Comparison of ENCODE assay signal across 8 cellular contexts in the genomic region with DNA sequence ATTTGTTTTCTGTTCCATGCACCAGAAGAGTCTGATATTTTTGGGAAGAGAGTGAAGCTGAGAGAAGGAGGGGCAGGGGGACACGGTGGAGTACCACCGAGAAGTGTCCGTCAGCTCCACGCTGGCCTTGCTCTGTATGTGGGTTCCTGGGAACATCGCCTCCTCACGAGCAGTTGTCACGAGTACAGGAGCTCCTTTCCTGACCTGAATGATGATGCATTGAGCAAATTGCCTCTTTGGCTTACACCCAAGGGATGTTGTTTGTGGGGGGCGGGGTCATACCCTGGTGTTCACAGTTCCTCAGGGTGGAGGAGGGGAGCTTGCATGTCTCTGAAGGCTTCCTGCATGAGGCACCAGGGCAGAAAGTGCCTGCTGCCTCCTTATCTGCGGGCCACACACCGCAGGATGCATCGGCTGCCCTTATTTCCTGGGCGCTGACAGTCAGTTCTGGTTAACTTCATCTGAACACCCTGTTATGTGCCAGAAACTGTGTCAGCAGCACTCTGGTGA. TPM values are rescaled to one million over a fixed set of nuclear protein-coding genes. Genes with fewer than 3 reads are reported as not detected.
A peak's percentile ranks its signal among the peaks of the same experiment; 100 is the strongest.
DNase-seq lines count a peak whose midpoint lies in the region; ATAC-seq and TF ChIP-seq lines count a peak whose summit lies in the region.

No MANE protein-coding gene starts in this region.

- H3K4me2 ChIP-seq in mesendoderm (ENCODE audit: low read length) = no peak overlapping the region

- TF ChIP-seq POLR2A in adrenal gland (IDR thresholded peaks at IDR 0.05) = no peak
- no peak for TF ChIP-seq POLR2A in upper lobe of left lung (IDR thresholded peaks at IDR 0.05)

- no peak overlapping the region for H3K4me3 ChIP-seq in adrenal gland
- H3K4me3 ChIP-seq in mesendoderm (ENCODE audit: low read length) = no peak overlapping the region
- no peak overlapping the region for H3K4me3 ChIP-seq in upper lobe of left lung

- H2BK120ac ChIP-seq in mesendoderm (ENCODE audit: low read depth, low read length) = no peak overlapping the region

- no peak overlapping the region for H3K18ac ChIP-seq in mesendoderm (ENCODE audit: low read length)

- H3K79me1 ChIP-seq in mesendoderm (ENCODE audit: low read length) = no peaks in the 10 kb centered on the region

- H3K36me3 ChIP-seq in adrenal gland (replicated peaks in 1 of 2) (no peaks in the 10 kb centered on the region), mesendoderm (ENCODE audit: control insufficient read depth, insufficient read depth, low read length) (no peaks in the 10 kb centered on the region), upper lobe of left lung (no peaks in the 10 kb centered on the region)

- TF ChIP-seq CTCF in adrenal gland (IDR thresholded peaks at IDR 0.05) = no peak
- TF ChIP-seq CTCF in upper lobe of left lung (IDR thresholded peaks at IDR 0.05) = no peak

- H3K4me1 ChIP-seq in adrenal gland (replicated peaks in 1 of 2) (no peaks in the 10 kb centered on the region), mesendoderm (ENCODE audit: control insufficient read depth, low read depth, low read length) (peaks cover 6% of the 10 kb centered on the region), upper lobe of left lung (peaks cover 18 to 39% (median 34%) of the 10 kb centered on the region in 4 donors)

- H3K27me3 ChIP-seq in adrenal gland (no peaks in the 10 kb centered on the region), mesendoderm (ENCODE audit: insufficient read depth, low read length, poor library complexity) (no peaks in the 10 kb centered on the region), upper lobe of left lung (no peaks in the 10 kb centered on the region)

- no peak overlapping the region for H2BK15ac ChIP-seq in mesendoderm (replicated peaks; ENCODE audit: low read depth)

- intact Hi-C loops in adrenal gland (cut with DNase I) = no loop called here

- no peak overlapping the region for H4K5ac ChIP-seq in mesendoderm (ENCODE audit: low read length)

- no peak overlapping the region for H2AK5ac ChIP-seq in mesendoderm (ENCODE audit: low read length)

- WGBS in adrenal gland, 4 donors = 45 to 56% (median 53%) methylated on average over 11 to 12 of the region's 12 CpGs
- no CpG with 5 or more reads among the region's 12 CpGs for WGBS in mesendoderm (ENCODE audit: extremely low coverage, insufficient coverage, low lambda C conversion rate)
- 37 to 39% methylated on average over 12 of the region's 12 CpGs for WGBS in upper lobe of left lung, 2 donors

- H3K79me2 ChIP-seq in mesendoderm (ENCODE audit: control insufficient read depth, insufficient read depth, low read length) = no peaks in the 10 kb centered on the region

- H3K4ac ChIP-seq in mesendoderm (ENCODE audit: low read depth, low read length) = no peak overlapping the region

- peak overlapping the region; percentile 22 for H3K56ac ChIP-seq in mesendoderm (ENCODE audit: low read length)

- H3K27ac ChIP-seq in adrenal gland (no peak overlapping the region), mesendoderm (ENCODE audit: low read depth, low read length) (no peak overlapping the region), upper lobe of left lung (peak overlapping the region in 2 of 4 donors; percentile 54 to 65)

- DNase-seq in NCI-H2227 (lab: John Stamatoyannopoulos, UW; ENCODE audit: unreplicated experiment) (peak; percentile 31), NCI-H2227 treated with DMSO at 0.1 percent for 48 hours (lab: John Stamatoyannopoulos, UW) (no peak), T-helper 2 cell (peak; percentile 11 to 99 (median 42)), adrenal gland (peak; percentile 32 to 83 (median 42)), mesendoderm (peak; percentile 39), upper lobe of left lung (peak in 1 of 2 donors; percentile 63), Ammon's horn (ENCODE audit: low spot score) (no peak)

- H3K23ac ChIP-seq in mesendoderm (ENCODE audit: low read length) = no peak overlapping the region

- ATAC-seq in upper lobe of left lung (ENCODE audit: low FRiP score in 2 of 2) = peak; percentile 28 to 60
- ATAC-seq in HG03439 (IDR thresholded peaks at IDR 0.05; ENCODE audit: unreplicated experiment) = no peak

- TF ChIP-seq EP300 in upper lobe of left lung (IDR thresholded peaks at IDR 0.05) = peak in 1 of 4 donors; percentile 64

- no peak overlapping the region for H4K8ac ChIP-seq in mesendoderm (ENCODE audit: low read depth, low read length)

- no peak overlapping the region for H3K9ac ChIP-seq in mesendoderm (ENCODE audit: low read length)

- H3K9me3 ChIP-seq in adrenal gland (replicated peaks in 1 of 3) = no peaks in the 10 kb centered on the region
- no peaks in the 10 kb centered on the region for H3K9me3 ChIP-seq in upper lobe of left lung

- H2BK5ac ChIP-seq in mesendoderm (ENCODE audit: low read length) = no peak overlapping the region

RNA-seq across cellular contexts. Expression of a gene that starts 36.2 kb away (rescaled TPM):
- 10 to 100 TPM in 6 of 8 donors, 1 to 10 TPM in 2; 6.6 to 32.3 (median 23.7) TPM for total RNA-seq in adrenal gland
- 10 to 100 TPM in 1 of 3 donors, 1 to 10 TPM in 2; 4.3 to 14.2 (median 6.3) TPM for polyA plus RNA-seq in adrenal gland
- polyA plus RNA-seq in mesendoderm (2013, experiment 1 of 2) = 14.6 TPM
- 13.9 TPM for polyA plus RNA-seq in mesendoderm (2013, experiment 2 of 2)
- total RNA-seq in upper lobe of left lung = 10 to 100 TPM in 2 of 6 donors, 1 to 10 TPM in 4; 3.9 to 16.2 (median 8.1) TPM

Comparison
In these comparisons a context has a peak if more than half of its experiments do, and no peak if none do; other contexts are left out.
1. DNase-seq: peak in NCI-H2227 (single experiment), T-helper 2 cell (5 of 5), adrenal gland (7 of 7) and mesendoderm (single experiment); none in NCI-H2227 treated with DMSO at 0.1 percent for 48 hours (single experiment) and Ammon's horn (single experiment).